1 cellular context compared by ENCODE assay signal in the genomic region with DNA sequence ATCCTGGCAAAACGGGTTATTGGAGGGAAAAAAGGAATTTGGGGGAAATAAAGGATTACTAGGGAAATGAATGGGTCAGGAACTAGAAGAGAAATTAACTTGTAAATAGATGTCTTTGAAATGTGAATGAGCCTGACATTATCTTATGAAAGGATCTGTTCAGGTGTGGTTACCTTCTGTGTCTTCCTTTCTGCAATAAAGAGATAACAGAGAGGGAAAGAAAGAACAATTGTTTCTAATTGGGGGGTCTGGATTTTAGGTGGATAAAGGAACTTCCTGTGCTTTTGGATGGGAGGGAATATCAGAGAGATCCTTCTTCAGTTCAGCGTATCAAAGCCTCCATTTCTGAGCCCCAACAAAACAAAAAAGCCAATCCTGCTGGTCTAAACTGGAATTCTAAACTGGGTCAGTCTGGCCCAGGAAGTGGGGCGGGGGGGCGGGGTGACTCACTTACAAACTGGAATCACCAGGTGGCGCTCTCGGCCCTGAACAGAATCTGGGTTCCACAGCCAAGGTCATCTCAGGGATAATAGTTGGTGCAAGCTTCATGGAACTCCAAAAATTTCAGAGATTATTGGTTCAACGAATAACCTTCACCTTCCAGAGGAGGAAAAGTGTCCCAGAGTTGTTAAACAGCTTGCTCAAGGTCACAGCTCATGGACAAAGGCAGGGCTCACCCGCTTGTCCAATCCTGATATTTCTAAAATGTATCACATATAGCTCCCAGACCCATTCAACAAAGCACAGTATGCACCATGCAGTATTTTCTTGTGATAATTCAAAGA.
TF ChIP-seq lines count a peak whose summit lies in the region.

No MANE protein-coding gene starts in this region.

TF ChIP-seq in HepG2, 621 proteins besides CTCF, POLR2A, EP300 and RAD21 (continued from another document and continues in another):
- TF ChIP-seq, protein P1, sequence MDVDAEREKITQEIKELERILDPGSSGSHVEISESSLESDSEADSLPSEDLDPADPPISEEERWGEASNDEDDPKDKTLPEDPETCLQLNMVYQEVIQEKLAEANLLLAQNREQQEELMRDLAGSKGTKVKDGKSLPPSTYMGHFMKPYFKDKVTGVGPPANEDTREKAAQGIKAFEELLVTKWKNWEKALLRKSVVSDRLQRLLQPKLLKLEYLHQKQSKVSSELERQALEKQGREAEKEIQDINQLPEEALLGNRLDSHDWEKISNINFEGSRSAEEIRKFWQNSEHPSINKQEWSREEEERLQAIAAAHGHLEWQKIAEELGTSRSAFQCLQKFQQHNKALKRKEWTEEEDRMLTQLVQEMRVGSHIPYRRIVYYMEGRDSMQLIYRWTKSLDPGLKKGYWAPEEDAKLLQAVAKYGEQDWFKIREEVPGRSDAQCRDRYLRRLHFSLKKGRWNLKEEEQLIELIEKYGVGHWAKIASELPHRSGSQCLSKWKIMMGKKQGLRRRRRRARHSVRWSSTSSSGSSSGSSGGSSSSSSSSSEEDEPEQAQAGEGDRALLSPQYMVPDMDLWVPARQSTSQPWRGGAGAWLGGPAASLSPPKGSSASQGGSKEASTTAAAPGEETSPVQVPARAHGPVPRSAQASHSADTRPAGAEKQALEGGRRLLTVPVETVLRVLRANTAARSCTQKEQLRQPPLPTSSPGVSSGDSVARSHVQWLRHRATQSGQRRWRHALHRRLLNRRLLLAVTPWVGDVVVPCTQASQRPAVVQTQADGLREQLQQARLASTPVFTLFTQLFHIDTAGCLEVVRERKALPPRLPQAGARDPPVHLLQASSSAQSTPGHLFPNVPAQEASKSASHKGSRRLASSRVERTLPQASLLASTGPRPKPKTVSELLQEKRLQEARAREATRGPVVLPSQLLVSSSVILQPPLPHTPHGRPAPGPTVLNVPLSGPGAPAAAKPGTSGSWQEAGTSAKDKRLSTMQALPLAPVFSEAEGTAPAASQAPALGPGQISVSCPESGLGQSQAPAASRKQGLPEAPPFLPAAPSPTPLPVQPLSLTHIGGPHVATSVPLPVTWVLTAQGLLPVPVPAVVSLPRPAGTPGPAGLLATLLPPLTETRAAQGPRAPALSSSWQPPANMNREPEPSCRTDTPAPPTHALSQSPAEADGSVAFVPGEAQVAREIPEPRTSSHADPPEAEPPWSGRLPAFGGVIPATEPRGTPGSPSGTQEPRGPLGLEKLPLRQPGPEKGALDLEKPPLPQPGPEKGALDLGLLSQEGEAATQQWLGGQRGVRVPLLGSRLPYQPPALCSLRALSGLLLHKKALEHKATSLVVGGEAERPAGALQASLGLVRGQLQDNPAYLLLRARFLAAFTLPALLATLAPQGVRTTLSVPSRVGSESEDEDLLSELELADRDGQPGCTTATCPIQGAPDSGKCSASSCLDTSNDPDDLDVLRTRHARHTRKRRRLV (CRISPR knock-in tag; IDR thresholded peaks at IDR 0.05) = 0 out of 2 replicates have a peak, but pooled peaks have one; percentile 32
- TF ChIP-seq RBM22 (optimal IDR thresholded peaks at IDR 0.05; ENCODE audit: low read length) (no peak), ESRRA (CRISPR knock-in tag; IDR thresholded peaks at IDR 0.05; ENCODE audit: low read depth) (peak; percentile 97), SAP130 (CRISPR knock-in tag; IDR thresholded peaks at IDR 0.05; ENCODE audit: low read depth) (peak; percentile 52; the same call in 1 of the 2 replicates), ZNF549 (CRISPR knock-in tag; IDR thresholded peaks at IDR 0.05) (no peak), CBFB (CRISPR knock-in tag; IDR thresholded peaks at IDR 0.05) (no peak), ZKSCAN8 (CRISPR knock-in tag; IDR thresholded peaks at IDR 0.05; ENCODE audit: borderline replicate concordance) (peak; percentile 51; the same call in 1 of the 2 replicates), FOXM1 (CRISPR knock-in tag; IDR thresholded peaks at IDR 0.05) (no peak), ZNF598 (CRISPR knock-in tag; IDR thresholded peaks at IDR 0.05; ENCODE audit: borderline replicate concordance) (no peak), ZNF746 (CRISPR knock-in tag; IDR thresholded peaks at IDR 0.05) (no peak), U2AF1 (optimal IDR thresholded peaks at IDR 0.05; ENCODE audit: low read depth, low read length) (no peak), MAFF (IDR thresholded peaks at IDR 0.05; ENCODE audit: low read depth, low read length) (no peak), SAFB2 (CRISPR knock-in tag; IDR thresholded peaks at IDR 0.05; ENCODE audit: borderline replicate concordance, low read depth) (no peak), ZNF577 (CRISPR knock-in tag; IDR thresholded peaks at IDR 0.05; ENCODE audit: borderline replicate concordance, low read depth) (no peak), ISL2 (CRISPR knock-in tag; IDR thresholded peaks at IDR 0.05) (peak; percentile 28; the same call in 1 of the 2 replicates), ETV6 (CRISPR knock-in tag; conservative IDR thresholded peaks at IDR 0.05) (no peak), ZNF607 (CRISPR knock-in tag; IDR thresholded peaks at IDR 0.05; ENCODE audit: borderline replicate concordance) (no peak), ZNF605 (CRISPR knock-in tag; IDR thresholded peaks at IDR 0.05) (peak; percentile 49; the same call in 1 of the 2 replicates), FOXC1 (CRISPR knock-in tag; IDR thresholded peaks at IDR 0.05; ENCODE audit: borderline replicate concordance) (no peak), AHR (CRISPR knock-in tag; IDR thresholded peaks at IDR 0.05) (no peak), KMT2B (CRISPR knock-in tag; IDR thresholded peaks at IDR 0.05) (no peak), ZSCAN20 (CRISPR knock-in tag; IDR thresholded peaks at IDR 0.05; ENCODE audit: borderline replicate concordance) (no peak), PPARG (CRISPR knock-in tag; conservative IDR thresholded peaks at IDR 0.05) (peak; percentile 57), ZNF44 (CRISPR knock-in tag; IDR thresholded peaks at IDR 0.05) (no peak), NRL (CRISPR knock-in tag; IDR thresholded peaks at IDR 0.05; ENCODE audit: borderline replicate concordance) (no peak), ZNF670 (CRISPR knock-in tag; IDR thresholded peaks at IDR 0.05; ENCODE audit: borderline replicate concordance) (no peak), ZNF460 (CRISPR knock-in tag; IDR thresholded peaks at IDR 0.05; ENCODE audit: borderline replicate concordance) (no peak), ZNF329 (CRISPR knock-in tag; IDR thresholded peaks at IDR 0.05; ENCODE audit: low read depth) (no peak), ARNT2 (CRISPR knock-in tag; IDR thresholded peaks at IDR 0.05; ENCODE audit: low read depth) (no peak), KDM1A (CRISPR knock-in tag; IDR thresholded peaks at IDR 0.05) (no peak), ZNF235 (CRISPR knock-in tag; IDR thresholded peaks at IDR 0.05; ENCODE audit: borderline replicate concordance) (no peak)
- TF ChIP-seq, protein P2, sequence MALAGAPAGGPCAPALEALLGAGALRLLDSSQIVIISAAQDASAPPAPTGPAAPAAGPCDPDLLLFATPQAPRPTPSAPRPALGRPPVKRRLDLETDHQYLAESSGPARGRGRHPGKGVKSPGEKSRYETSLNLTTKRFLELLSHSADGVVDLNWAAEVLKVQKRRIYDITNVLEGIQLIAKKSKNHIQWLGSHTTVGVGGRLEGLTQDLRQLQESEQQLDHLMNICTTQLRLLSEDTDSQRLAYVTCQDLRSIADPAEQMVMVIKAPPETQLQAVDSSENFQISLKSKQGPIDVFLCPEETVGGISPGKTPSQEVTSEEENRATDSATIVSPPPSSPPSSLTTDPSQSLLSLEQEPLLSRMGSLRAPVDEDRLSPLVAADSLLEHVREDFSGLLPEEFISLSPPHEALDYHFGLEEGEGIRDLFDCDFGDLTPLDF (CRISPR knock-in tag; IDR thresholded peaks at IDR 0.05) = no peak
- TF ChIP-seq, protein P3, sequence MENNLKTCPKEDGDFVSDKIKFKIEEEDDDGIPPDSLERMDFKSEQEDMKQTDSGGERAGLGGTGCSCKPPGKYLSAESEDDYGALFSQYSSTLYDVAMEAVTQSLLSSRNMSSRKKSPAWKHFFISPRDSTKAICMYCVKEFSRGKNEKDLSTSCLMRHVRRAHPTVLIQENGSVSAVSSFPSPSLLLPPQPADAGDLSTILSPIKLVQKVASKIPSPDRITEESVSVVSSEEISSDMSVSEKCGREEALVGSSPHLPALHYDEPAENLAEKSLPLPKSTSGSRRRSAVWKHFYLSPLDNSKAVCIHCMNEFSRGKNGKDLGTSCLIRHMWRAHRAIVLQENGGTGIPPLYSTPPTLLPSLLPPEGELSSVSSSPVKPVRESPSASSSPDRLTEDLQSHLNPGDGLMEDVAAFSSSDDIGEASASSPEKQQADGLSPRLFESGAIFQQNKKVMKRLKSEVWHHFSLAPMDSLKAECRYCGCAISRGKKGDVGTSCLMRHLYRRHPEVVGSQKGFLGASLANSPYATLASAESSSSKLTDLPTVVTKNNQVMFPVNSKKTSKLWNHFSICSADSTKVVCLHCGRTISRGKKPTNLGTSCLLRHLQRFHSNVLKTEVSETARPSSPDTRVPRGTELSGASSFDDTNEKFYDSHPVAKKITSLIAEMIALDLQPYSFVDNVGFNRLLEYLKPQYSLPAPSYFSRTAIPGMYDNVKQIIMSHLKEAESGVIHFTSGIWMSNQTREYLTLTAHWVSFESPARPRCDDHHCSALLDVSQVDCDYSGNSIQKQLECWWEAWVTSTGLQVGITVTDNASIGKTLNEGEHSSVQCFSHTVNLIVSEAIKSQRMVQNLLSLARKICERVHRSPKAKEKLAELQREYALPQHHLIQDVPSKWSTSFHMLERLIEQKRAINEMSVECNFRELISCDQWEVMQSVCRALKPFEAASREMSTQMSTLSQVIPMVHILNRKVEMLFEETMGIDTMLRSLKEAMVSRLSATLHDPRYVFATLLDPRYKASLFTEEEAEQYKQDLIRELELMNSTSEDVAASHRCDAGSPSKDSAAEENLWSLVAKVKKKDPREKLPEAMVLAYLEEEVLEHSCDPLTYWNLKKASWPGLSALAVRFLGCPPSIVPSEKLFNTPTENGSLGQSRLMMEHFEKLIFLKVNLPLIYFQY (CRISPR knock-in tag; IDR thresholded peaks at IDR 0.05; ENCODE audit: borderline replicate concordance) = 0 out of 2 replicates have a peak, but pooled peaks have one; percentile 44
- TF ChIP-seq, protein P4, sequence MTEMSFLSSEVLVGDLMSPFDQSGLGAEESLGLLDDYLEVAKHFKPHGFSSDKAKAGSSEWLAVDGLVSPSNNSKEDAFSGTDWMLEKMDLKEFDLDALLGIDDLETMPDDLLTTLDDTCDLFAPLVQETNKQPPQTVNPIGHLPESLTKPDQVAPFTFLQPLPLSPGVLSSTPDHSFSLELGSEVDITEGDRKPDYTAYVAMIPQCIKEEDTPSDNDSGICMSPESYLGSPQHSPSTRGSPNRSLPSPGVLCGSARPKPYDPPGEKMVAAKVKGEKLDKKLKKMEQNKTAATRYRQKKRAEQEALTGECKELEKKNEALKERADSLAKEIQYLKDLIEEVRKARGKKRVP (CRISPR knock-in tag; IDR thresholded peaks at IDR 0.05) = no peak
- TF ChIP-seq, protein P5, sequence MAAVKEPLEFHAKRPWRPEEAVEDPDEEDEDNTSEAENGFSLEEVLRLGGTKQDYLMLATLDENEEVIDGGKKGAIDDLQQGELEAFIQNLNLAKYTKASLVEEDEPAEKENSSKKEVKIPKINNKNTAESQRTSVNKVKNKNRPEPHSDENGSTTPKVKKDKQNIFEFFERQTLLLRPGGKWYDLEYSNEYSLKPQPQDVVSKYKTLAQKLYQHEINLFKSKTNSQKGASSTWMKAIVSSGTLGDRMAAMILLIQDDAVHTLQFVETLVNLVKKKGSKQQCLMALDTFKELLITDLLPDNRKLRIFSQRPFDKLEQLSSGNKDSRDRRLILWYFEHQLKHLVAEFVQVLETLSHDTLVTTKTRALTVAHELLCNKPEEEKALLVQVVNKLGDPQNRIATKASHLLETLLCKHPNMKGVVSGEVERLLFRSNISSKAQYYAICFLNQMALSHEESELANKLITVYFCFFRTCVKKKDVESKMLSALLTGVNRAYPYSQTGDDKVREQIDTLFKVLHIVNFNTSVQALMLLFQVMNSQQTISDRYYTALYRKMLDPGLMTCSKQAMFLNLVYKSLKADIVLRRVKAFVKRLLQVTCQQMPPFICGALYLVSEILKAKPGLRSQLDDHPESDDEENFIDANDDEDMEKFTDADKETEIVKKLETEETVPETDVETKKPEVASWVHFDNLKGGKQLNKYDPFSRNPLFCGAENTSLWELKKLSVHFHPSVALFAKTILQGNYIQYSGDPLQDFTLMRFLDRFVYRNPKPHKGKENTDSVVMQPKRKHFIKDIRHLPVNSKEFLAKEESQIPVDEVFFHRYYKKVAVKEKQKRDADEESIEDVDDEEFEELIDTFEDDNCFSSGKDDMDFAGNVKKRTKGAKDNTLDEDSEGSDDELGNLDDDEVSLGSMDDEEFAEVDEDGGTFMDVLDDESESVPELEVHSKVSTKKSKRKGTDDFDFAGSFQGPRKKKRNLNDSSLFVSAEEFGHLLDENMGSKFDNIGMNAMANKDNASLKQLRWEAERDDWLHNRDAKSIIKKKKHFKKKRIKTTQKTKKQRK (IDR thresholded peaks at IDR 0.05; ENCODE audit: low read length) = no peak
- TF ChIP-seq, protein P6, sequence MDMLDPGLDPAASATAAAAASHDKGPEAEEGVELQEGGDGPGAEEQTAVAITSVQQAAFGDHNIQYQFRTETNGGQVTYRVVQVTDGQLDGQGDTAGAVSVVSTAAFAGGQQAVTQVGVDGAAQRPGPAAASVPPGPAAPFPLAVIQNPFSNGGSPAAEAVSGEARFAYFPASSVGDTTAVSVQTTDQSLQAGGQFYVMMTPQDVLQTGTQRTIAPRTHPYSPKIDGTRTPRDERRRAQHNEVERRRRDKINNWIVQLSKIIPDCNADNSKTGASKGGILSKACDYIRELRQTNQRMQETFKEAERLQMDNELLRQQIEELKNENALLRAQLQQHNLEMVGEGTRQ (IDR thresholded peaks at IDR 0.05; ENCODE audit: low read depth, low read length) = no peak
- TF ChIP-seq, protein P6 (CRISPR knock-in tag; IDR thresholded peaks at IDR 0.05; ENCODE audit: borderline replicate concordance) = no peak
- TF ChIP-seq, protein P7, sequence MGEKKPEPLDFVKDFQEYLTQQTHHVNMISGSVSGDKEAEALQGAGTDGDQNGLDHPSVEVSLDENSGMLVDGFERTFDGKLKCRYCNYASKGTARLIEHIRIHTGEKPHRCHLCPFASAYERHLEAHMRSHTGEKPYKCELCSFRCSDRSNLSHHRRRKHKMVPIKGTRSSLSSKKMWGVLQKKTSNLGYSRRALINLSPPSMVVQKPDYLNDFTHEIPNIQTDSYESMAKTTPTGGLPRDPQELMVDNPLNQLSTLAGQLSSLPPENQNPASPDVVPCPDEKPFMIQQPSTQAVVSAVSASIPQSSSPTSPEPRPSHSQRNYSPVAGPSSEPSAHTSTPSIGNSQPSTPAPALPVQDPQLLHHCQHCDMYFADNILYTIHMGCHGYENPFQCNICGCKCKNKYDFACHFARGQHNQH (CRISPR knock-in tag; IDR thresholded peaks at IDR 0.05) = 0 out of 2 replicates have a peak, but pooled peaks have one; percentile 41
- TF ChIP-seq, protein P8, sequence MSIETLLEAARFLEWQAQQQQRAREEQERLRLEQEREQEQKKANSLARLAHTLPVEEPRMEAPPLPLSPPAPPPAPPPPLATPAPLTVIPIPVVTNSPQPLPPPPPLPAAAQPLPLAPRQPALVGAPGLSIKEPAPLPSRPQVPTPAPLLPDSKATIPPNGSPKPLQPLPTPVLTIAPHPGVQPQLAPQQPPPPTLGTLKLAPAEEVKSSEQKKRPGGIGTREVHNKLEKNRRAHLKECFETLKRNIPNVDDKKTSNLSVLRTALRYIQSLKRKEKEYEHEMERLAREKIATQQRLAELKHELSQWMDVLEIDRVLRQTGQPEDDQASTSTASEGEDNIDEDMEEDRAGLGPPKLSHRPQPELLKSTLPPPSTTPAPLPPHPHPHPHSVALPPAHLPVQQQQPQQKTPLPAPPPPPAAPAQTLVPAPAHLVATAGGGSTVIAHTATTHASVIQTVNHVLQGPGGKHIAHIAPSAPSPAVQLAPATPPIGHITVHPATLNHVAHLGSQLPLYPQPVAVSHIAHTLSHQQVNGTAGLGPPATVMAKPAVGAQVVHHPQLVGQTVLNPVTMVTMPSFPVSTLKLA (IDR thresholded peaks at IDR 0.05) = no peak
